In genomic region chr14:71610797-71611196, GRCh38 we compare ENCODE assay signal across 23 cellular contexts.
DNase-seq lines count a peak whose midpoint lies in the region; TF ChIP-seq lines count a peak whose summit lies in the region.
"Had no signal": no experiment of that assay in that cellular context is flagged by ENCODE, and none has a peak within 500 bp of the region (broad histone marks: within the 10 kb centered on the region; RNA-seq: fewer than 3 reads in every experiment).

No MANE protein-coding gene starts in this region.

- no peak overlapping the region for H3K4me3 Mint-ChIP-seq in Calu3 (ENCODE audit: low read depth, unreplicated experiment)
- H3K4me3 Mint-ChIP-seq: activated T-cell treated with anti-CD3 and anti-CD28 coated beads, Interleukin-2, amount 50 U/mL, for 4 hours; CD4-positive, CD25-positive, alpha-beta regulatory T cell; memory B cell had no signal

- TF ChIP-seq CTCF in Calu3 (IDR thresholded peaks at IDR 0.05; ENCODE audit: unreplicated experiment): no peak

- CTCF ChIA-PET in Calu3 (lab: Charles Lee): no interaction called here

- peaks cover under 1% of the 10 kb centered on the region for H3K4me1 Mint-ChIP-seq in Calu3 (ENCODE audit: low read depth, unreplicated experiment)

- BruUV-seq in Calu3 (replicated peaks; lab: Mats Ljungman, UMichigan): no TSS peak

- H3K36me3 Mint-ChIP-seq in Calu3 (ENCODE audit: insufficient read depth, unreplicated experiment): no peaks in the 10 kb centered on the region

- H3K9me3 Mint-ChIP-seq in Calu3 (ENCODE audit: low read depth, unreplicated experiment): no peaks in the 10 kb centered on the region
- H3K9me3 Mint-ChIP-seq: activated T-cell treated with anti-CD3 and anti-CD28 coated beads, Interleukin-2, amount 50 U/mL, for 4 hours; memory B cell had no signal

- no peak overlapping the region for H3K27ac Mint-ChIP-seq in Calu3 (ENCODE audit: unreplicated experiment)
- H3K27ac Mint-ChIP-seq: CD4-positive, CD25-positive, alpha-beta regulatory T cell; memory B cell had no signal

- intact Hi-C loops in Calu3 (cut with micrococcal nuclease; ENCODE audit: unreplicated experiment): no loop called here

- TF ChIP-seq RAD21 in Ishikawa (IDR thresholded peaks at IDR 0.05; ENCODE audit: low read depth): no peak

- no peak for TF ChIP-seq EP300 in Ishikawa (IDR thresholded peaks at IDR 0.05; ENCODE audit: borderline replicate concordance)

- DNase-seq in DMS79 (lab: John Stamatoyannopoulos, UW): peak; percentile 13
- DNase-seq in NCI-H748 treated with DMSO at 0.1 percent for 48 hours (lab: John Stamatoyannopoulos, UW): peak; percentile 14
- DNase-seq in renal cortical epithelial cell (ENCODE audit: low read depth): peak; percentile 13
- no peak for DNase-seq in NCI-H187 treated with DMSO at 0.1 percent for 48 hours (lab: John Stamatoyannopoulos, UW)
- DNase-seq in Calu3: no peak
- DNase-seq in activated CD4-positive, alpha-beta T cell treated with anti-CD3 and anti-CD28 coated beads, Interleukin-2, amount 50 U/mL, for 1 hour: no peak
- DNase-seq: activated naive CD4-positive, alpha-beta T cell treated with Interleukin-2 at 50 U/mL for 16 hours; activated T-cell treated with anti-CD3 and anti-CD28 coated beads, Interleukin-2, amount 50 U/mL, for 4 hours; CD4-positive, CD25-positive, alpha-beta regulatory T cell; DMS53; effector CD4-positive, alpha-beta T cell; GF-D8; H7; heart left ventricle; NCI-H1092 treated with DMSO at 0.1 percent for 48 hours; NCI-H345; Peyer's patch; SIG-M5; sigmoid colon; stimulated activated CD8-positive, alpha-beta memory T cell treated with anti-CD3 and anti-CD28 coated beads, Interleukin-4, amount 100 ng/mL, for 48 hours; stomach had no signal

- H3K27me3 Mint-ChIP-seq in Calu3 (ENCODE audit: unreplicated experiment): no peaks in the 10 kb centered on the region
- H3K27me3 Mint-ChIP-seq: CD4-positive, CD25-positive, alpha-beta regulatory T cell; memory B cell had no signal

TF ChIP-seq in Ishikawa, 13 proteins besides CTCF, POLR2A, EP300 and RAD21:
- TF ChIP-seq ZBTB7A (IDR thresholded peaks at IDR 0.05; ENCODE audit: low read depth) (no peak), CEBPB (IDR thresholded peaks at IDR 0.05) (peak; percentile 48; the same call in 1 of the 2 replicates), MAX (IDR thresholded peaks at IDR 0.05) (no peak), TAF1 (IDR thresholded peaks at IDR 0.05; ENCODE audit: low read depth) (no peak), TCF12 (IDR thresholded peaks at IDR 0.05; ENCODE audit: low read depth) (no peak), TEAD4 (IDR thresholded peaks at IDR 0.05) (no peak), YY1 (IDR thresholded peaks at IDR 0.05; ENCODE audit: low read depth) (no peak), REST (IDR thresholded peaks at IDR 0.05; ENCODE audit: low read depth) (no peak), NFIC (IDR thresholded peaks at IDR 0.05) (peak; percentile 74)

Comparison
In these comparisons a context has a peak if more than half of its experiments do, and no peak if none do; other contexts are left out.
1. DNase-seq: peak in DMS79 (single experiment), NCI-H748 treated with DMSO at 0.1 percent for 48 hours (single experiment) and renal cortical epithelial cell (single experiment); none in NCI-H187 treated with DMSO at 0.1 percent for 48 hours (single experiment), Calu3 (single experiment) and activated CD4-positive, alpha-beta T cell treated with anti-CD3 and anti-CD28 coated beads, Interleukin-2, amount 50 U/mL, for 1 hour (single experiment).